16 cellular contexts compared by ENCODE assay signal in the genomic region with DNA sequence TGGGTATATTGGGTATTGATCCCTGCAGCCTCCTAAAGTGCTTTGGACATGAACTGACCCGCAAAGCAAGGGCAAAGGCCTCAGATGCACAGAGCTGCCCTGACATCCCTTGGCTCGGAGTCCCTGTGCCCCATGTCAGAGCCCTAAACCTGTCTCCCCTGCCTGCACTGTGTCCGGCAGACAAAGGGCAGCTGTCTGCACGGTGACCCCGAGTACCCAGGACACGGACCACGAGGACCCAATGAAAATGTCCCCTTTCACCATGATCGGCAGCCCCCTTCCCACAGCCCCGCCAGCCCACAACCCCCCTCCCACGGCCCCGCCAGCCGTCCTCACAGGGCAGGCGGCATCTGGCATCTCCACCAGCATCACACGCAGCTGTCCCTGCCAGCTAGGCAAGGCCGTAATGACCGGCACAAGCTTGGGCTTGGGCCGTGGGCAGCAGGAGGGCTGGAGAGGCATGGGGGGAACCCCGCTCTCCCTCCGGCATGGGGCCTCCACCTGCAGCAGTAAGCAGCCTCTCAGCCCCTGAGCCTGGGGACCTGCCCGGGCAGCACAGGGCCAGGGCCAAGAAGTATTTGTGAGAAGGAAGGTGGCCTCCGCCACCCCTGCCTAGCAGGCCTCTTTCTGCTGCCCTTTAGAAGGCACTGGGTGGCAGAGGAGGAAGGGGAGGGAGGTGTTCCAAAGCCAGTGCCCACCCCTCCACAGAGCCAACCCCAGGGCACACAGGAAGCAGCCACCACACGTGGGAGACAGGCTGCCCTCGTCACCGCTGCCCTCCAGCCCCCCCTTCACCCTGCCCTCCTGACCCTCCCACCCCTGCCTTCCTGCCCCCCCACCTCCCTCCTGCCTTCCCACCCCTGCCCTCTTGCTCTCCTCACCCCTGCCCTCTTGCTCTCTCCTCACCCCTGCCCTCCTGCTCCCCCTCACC. TPM values are rescaled to one million over a fixed set of nuclear protein-coding genes. Genes with fewer than 3 reads are reported as not detected.
DNase-seq lines count a peak whose midpoint lies in the region; ATAC-seq, FAIRE-seq and TF ChIP-seq lines count a peak whose summit lies in the region.
"Had no signal": no experiment of that assay in that cellular context is flagged by ENCODE, and none has a peak within 500 bp of the region (broad histone marks: within the 10 kb centered on the region; RNA-seq: fewer than 3 reads in every experiment).

No MANE protein-coding gene starts in this region.

- no peaks in the 10 kb centered on the region for H3K27me3 ChIP-seq in CD4-positive, alpha-beta T cell (ENCODE audit: control insufficient read depth, insufficient read depth, low read length)
- H3K27me3 ChIP-seq: foreskin keratinocyte had no signal

- ATAC-seq in CD4-positive, alpha-beta T cell (ENCODE audit: poor library complexity), result peak; percentile 17
- ATAC-seq in activated naive CD8-positive, alpha-beta T cell treated with anti-CD3 and anti-CD28 coated beads, Interleukin-2, amount 50 U/mL, for 24 hours, result peak; percentile 18
- peak; percentile 42 to 90 for ATAC-seq in naive thymus-derived CD8-positive, alpha-beta T cell
- no peak for ATAC-seq in GM18520 (IDR thresholded peaks at IDR 0.05; ENCODE audit: unreplicated experiment)
- ATAC-seq: foreskin keratinocyte, GM12878 had no signal

- H3K27me3 Mint-ChIP-seq in CD4-positive, alpha-beta T cell, result no peaks in the 10 kb centered on the region
- no peaks in the 10 kb centered on the region for H3K27me3 Mint-ChIP-seq in activated naive CD8-positive, alpha-beta T cell treated with anti-CD3 and anti-CD28 coated beads, Interleukin-2, amount 50 U/mL, for 24 hours
- no peaks in the 10 kb centered on the region for H3K27me3 Mint-ChIP-seq in naive thymus-derived CD8-positive, alpha-beta T cell
- H3K27me3 Mint-ChIP-seq in activated T-helper 2 cell treated with anti-CD3 and anti-CD28 coated beads, Interferon-gamma antibody, Interleukin-2, Interleukin-4, amounts not matched to agents 10 μg/mL and 5 μg/mL and 100 μg/mL, durations not matched to agents 14 hours and 24 hours and 36 hours (ENCODE audit: low read depth), result no peaks in the 10 kb centered on the region

- H3K9me3 Mint-ChIP-seq in CD4-positive, alpha-beta T cell, result no peaks in the 10 kb centered on the region
- no peaks in the 10 kb centered on the region for H3K9me3 Mint-ChIP-seq in activated naive CD8-positive, alpha-beta T cell treated with anti-CD3 and anti-CD28 coated beads, Interleukin-2, amount 50 U/mL, for 24 hours
- H3K9me3 Mint-ChIP-seq in naive thymus-derived CD8-positive, alpha-beta T cell, result no peaks in the 10 kb centered on the region
- H3K9me3 Mint-ChIP-seq in activated T-helper 2 cell treated with anti-CD3 and anti-CD28 coated beads, Interferon-gamma antibody, Interleukin-2, Interleukin-4, amounts not matched to agents 10 μg/mL and 5 μg/mL and 100 μg/mL, durations not matched to agents 14 hours and 24 hours and 36 hours, result no peaks in the 10 kb centered on the region

- no peaks in the 10 kb centered on the region for H3K9me3 ChIP-seq in CD4-positive, alpha-beta T cell (ENCODE audit: control insufficient read depth, low read length)

- CTCF ChIA-PET in CD4-positive, alpha-beta T cell (lab: Charles Lee), result no interaction called here

- H3K4me3 Mint-ChIP-seq in CD4-positive, alpha-beta T cell, result no peak overlapping the region
- no peak overlapping the region for H3K4me3 Mint-ChIP-seq in activated naive CD8-positive, alpha-beta T cell treated with anti-CD3 and anti-CD28 coated beads, Interleukin-2, amount 50 U/mL, for 24 hours
- H3K4me3 Mint-ChIP-seq in naive thymus-derived CD8-positive, alpha-beta T cell, result no peak overlapping the region
- no peak overlapping the region for H3K4me3 Mint-ChIP-seq in activated T-helper 2 cell treated with anti-CD3 and anti-CD28 coated beads, Interferon-gamma antibody, Interleukin-2, Interleukin-4, amounts not matched to agents 10 μg/mL and 5 μg/mL and 100 μg/mL, durations not matched to agents 14 hours and 24 hours and 36 hours (ENCODE audit: low read depth)

- no peak overlapping the region for H3K27ac ChIP-seq in CD4-positive, alpha-beta T cell (ENCODE audit: low read depth, low read length)
- H3K27ac ChIP-seq: foreskin keratinocyte, HL-60 had no signal

- H3K27ac Mint-ChIP-seq in CD4-positive, alpha-beta T cell, result no peak overlapping the region
- no peak overlapping the region for H3K27ac Mint-ChIP-seq in activated naive CD8-positive, alpha-beta T cell treated with anti-CD3 and anti-CD28 coated beads, Interleukin-2, amount 50 U/mL, for 24 hours
- peak overlapping the region in 1 of 10 donors; percentile 70 for H3K27ac Mint-ChIP-seq in naive thymus-derived CD8-positive, alpha-beta T cell
- no peak overlapping the region for H3K27ac Mint-ChIP-seq in activated T-helper 2 cell treated with anti-CD3 and anti-CD28 coated beads, Interferon-gamma antibody, Interleukin-2, Interleukin-4, amounts not matched to agents 10 μg/mL and 5 μg/mL and 100 μg/mL, durations not matched to agents 14 hours and 24 hours and 36 hours

- H3K36me3 Mint-ChIP-seq in CD4-positive, alpha-beta T cell (ENCODE audit: low read depth), result peaks cover 4% of the 10 kb centered on the region
- peaks cover 20% of the 10 kb centered on the region for H3K36me3 Mint-ChIP-seq in activated naive CD8-positive, alpha-beta T cell treated with anti-CD3 and anti-CD28 coated beads, Interleukin-2, amount 50 U/mL, for 24 hours (ENCODE audit: low read depth)
- peaks cover 0 to 10% (median 3%) of the 10 kb centered on the region in 3 donors for H3K36me3 Mint-ChIP-seq in naive thymus-derived CD8-positive, alpha-beta T cell
- peaks cover 10% of the 10 kb centered on the region for H3K36me3 Mint-ChIP-seq in activated T-helper 2 cell treated with anti-CD3 and anti-CD28 coated beads, Interferon-gamma antibody, Interleukin-2, Interleukin-4, amounts not matched to agents 10 μg/mL and 5 μg/mL and 100 μg/mL, durations not matched to agents 14 hours and 24 hours and 36 hours (ENCODE audit: low read depth)

- peaks cover 12% of the 10 kb centered on the region for H3K4me1 Mint-ChIP-seq in CD4-positive, alpha-beta T cell (ENCODE audit: low read depth)
- peaks cover 34% of the 10 kb centered on the region for H3K4me1 Mint-ChIP-seq in activated naive CD8-positive, alpha-beta T cell treated with anti-CD3 and anti-CD28 coated beads, Interleukin-2, amount 50 U/mL, for 24 hours
- peaks cover 7 to 31% (median 27%) of the 10 kb centered on the region in 4 donors for H3K4me1 Mint-ChIP-seq in naive thymus-derived CD8-positive, alpha-beta T cell
- peaks cover 18% of the 10 kb centered on the region for H3K4me1 Mint-ChIP-seq in activated T-helper 2 cell treated with anti-CD3 and anti-CD28 coated beads, Interferon-gamma antibody, Interleukin-2, Interleukin-4, amounts not matched to agents 10 μg/mL and 5 μg/mL and 100 μg/mL, durations not matched to agents 14 hours and 24 hours and 36 hours (ENCODE audit: low read depth)

- no peak for DNase-seq in CD4-positive, alpha-beta T cell
- DNase-seq in HTR-8/SVneo (ENCODE audit: insufficient read length, low spot score) (no peak), GM10266 (ENCODE audit: extremely low spot score) (no peak), NCI-H2107 treated with DMSO at 0.1 percent for 48 hours (lab: John Stamatoyannopoulos, UW; ENCODE audit: unreplicated experiment) (no peak)
- DNase-seq in activated naive CD8-positive, alpha-beta T cell treated with anti-CD3 and anti-CD28 coated beads, Interleukin-2, amount 50 U/mL, for 24 hours, result peak; percentile 25
- peak in 3 of 10 donors; percentile 18 to 32 (median 20) for DNase-seq in naive thymus-derived CD8-positive, alpha-beta T cell
- DNase-seq in activated T-helper 2 cell treated with anti-CD3 and anti-CD28 coated beads, Interferon-gamma antibody, Interleukin-2, Interleukin-4, amounts not matched to agents 10 μg/mL and 5 μg/mL and 100 μg/mL, durations not matched to agents 14 hours and 24 hours and 36 hours (ENCODE audit: low spot score), result no peak
- DNase-seq: activated CD4-positive, CD25-positive, alpha-beta regulatory T cell treated with anti-CD3 and anti-CD28 coated beads, Interleukin-2, amount 50 U/mL, for 72 hours; activated T-cell treated with anti-CD3 and anti-CD28 coated beads, Interleukin-2, amount 50 U/mL, for 1 hour; C1 segment of cervical spinal cord; EL; foreskin keratinocyte; stimulated activated naive CD4-positive, alpha-beta T cell treated with Interleukin-2 at 50 U/mL for 16 hours had no signal

- POLR2A ChIA-PET in CD4-positive, alpha-beta T cell (lab: Charles Lee), result no interaction called here
- POLR2A ChIA-PET in naive thymus-derived CD8-positive, alpha-beta T cell (lab: Charles Lee), result no interaction called here

- no peak for TF ChIP-seq CTCF in CD4-positive, alpha-beta T cell (IDR thresholded peaks at IDR 0.05)
- no peak for TF ChIP-seq CTCF in GM10266 (IDR thresholded peaks at IDR 0.05; ENCODE audit: control insufficient read depth, insufficient read depth, low read depth, missing control alignments)

- intact Hi-C loops in CD4-positive, alpha-beta T cell (cut with DNase I, micrococcal nuclease), result no loop called here
- intact Hi-C loops in activated T-helper 2 cell treated with anti-CD3 and anti-CD28 coated beads, Interferon-gamma antibody, Interleukin-2, Interleukin-4, amounts not matched to agents 10 μg/mL and 5 μg/mL and 100 μg/mL, durations not matched to agents 14 hours and 24 hours and 36 hours (cut with micrococcal nuclease), result no loop called here

- FAIRE-seq in HTR-8/SVneo (lab: Jason Lieb, UNC), result peak; percentile 65
- FAIRE-seq: GM12878 had no signal

RNA-seq across cellular contexts. Expression of a gene that starts 10.1 kb away (rescaled TPM):
- total RNA-seq in CD4-positive, alpha-beta T cell, result 10 to 100 TPM; 12.8 to 13.0 TPM
- total RNA-seq in naive thymus-derived CD8-positive, alpha-beta T cell, result 10 to 100 TPM; 17.1 to 18.5 TPM
- 10 to 100 TPM; 52.0 to 62.3 (median 53.7) TPM for polyA plus RNA-seq in naive thymus-derived CD8-positive, alpha-beta T cell
- 68.3 and 69.3 TPM in 2 replicates for total RNA-seq in activated T-helper 2 cell treated with anti-CD3 and anti-CD28 coated beads, Interferon-gamma antibody, Interleukin-2, Interleukin-4, amounts not matched to agents 10 μg/mL and 5 μg/mL and 100 μg/mL, durations not matched to agents 14 hours and 24 hours and 36 hours

RNA-seq across cellular contexts. Expression of a gene that starts 10.1 kb away (rescaled TPM):
- total RNA-seq in CD4-positive, alpha-beta T cell, result 1 to 10 TPM; 3.6 to 3.7 TPM
- 10 to 100 TPM; 16.3 to 18.2 TPM for total RNA-seq in naive thymus-derived CD8-positive, alpha-beta T cell
- polyA plus RNA-seq in naive thymus-derived CD8-positive, alpha-beta T cell, result 10 to 100 TPM; 31.8 to 53.0 (median 42.5) TPM
- total RNA-seq in activated T-helper 2 cell treated with anti-CD3 and anti-CD28 coated beads, Interferon-gamma antibody, Interleukin-2, Interleukin-4, amounts not matched to agents 10 μg/mL and 5 μg/mL and 100 μg/mL, durations not matched to agents 14 hours and 24 hours and 36 hours, result 40.0 and 40.5 TPM in 2 replicates

RNA-seq across cellular contexts. Expression of a gene that starts 19.4 kb away (rescaled TPM):
- 100 to 1,000 TPM; 157 to 160 TPM for total RNA-seq in CD4-positive, alpha-beta T cell
- total RNA-seq in naive thymus-derived CD8-positive, alpha-beta T cell, result 10 to 100 TPM; 84.5 to 95.9 TPM
- polyA plus RNA-seq in naive thymus-derived CD8-positive, alpha-beta T cell, result 100 to 1,000 TPM; 146 to 243 (median 190) TPM
- 52.3 and 55.0 TPM in 2 replicates for total RNA-seq in activated T-helper 2 cell treated with anti-CD3 and anti-CD28 coated beads, Interferon-gamma antibody, Interleukin-2, Interleukin-4, amounts not matched to agents 10 μg/mL and 5 μg/mL and 100 μg/mL, durations not matched to agents 14 hours and 24 hours and 36 hours
